Comparison of ENCODE assay signal across 11 cellular contexts in the genomic region with DNA sequence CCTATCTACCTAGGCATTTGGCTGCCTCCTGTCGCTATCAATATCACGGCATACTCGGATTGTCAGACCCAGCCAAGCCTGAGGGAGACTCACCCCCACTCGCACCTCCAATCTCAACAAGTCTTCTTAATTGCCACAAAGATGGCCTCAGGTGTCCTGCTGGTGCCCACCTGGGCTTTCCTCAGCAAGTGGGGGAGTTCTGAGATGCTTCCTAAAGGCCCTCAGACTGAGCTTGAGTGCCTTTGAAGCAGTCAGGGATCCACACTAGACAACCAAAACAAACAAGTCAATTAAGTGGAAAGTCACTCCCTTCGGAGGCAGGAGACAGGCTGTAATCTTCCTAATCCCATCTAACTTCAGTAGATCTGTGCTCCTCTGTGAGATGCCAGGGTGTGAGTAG.
DNase-seq lines count a peak whose midpoint lies in the region; TF ChIP-seq lines count a peak whose summit lies in the region.
"Had no signal": no experiment of that assay in that cellular context is flagged by ENCODE, and none has a peak within 500 bp of the region (broad histone marks: within the 10 kb centered on the region; RNA-seq: fewer than 3 reads in every experiment).

No MANE protein-coding gene starts in this region.

- no peak for TF ChIP-seq CTCF in mammary epithelial cell (conservative IDR thresholded peaks at IDR 0.05 in 1 of 2, IDR thresholded peaks at IDR 0.05 in 1 of 2; ENCODE audit: extremely low read depth in 1 of 2, insufficient read depth in 1 of 2, low read depth in 1 of 2, low read length in 2 of 2)
- TF ChIP-seq CTCF in tibial artery (IDR thresholded peaks at IDR 0.05), result no peak

- intact Hi-C loops in mammary epithelial cell (cut with micrococcal nuclease), result no loop called here
- intact Hi-C loops in tibial artery (cut with DNase I; ENCODE audit: low total_unique reads), result loop anchor here (10.0 kb wide), 1 partner anchor 70 kb away; no protein-coding TSS in a partner anchor

- peak overlapping the region; percentile 75 for H3K9ac ChIP-seq in mammary epithelial cell (ENCODE audit: insufficient read depth, low read length)

- no peaks in the 10 kb centered on the region for H3K79me2 ChIP-seq in mammary epithelial cell (ENCODE audit: insufficient read depth, low read length)

- H3K9me3 ChIP-seq in mammary epithelial cell (replicated peaks; ENCODE audit: insufficient read depth, low read length), result no peaks in the 10 kb centered on the region
- H3K9me3 ChIP-seq in mesodermal cell (ENCODE audit: control insufficient read depth, low read length), result no peaks in the 10 kb centered on the region
- H3K9me3 ChIP-seq in tibial artery, result no peaks in the 10 kb centered on the region

- no peak overlapping the region for H3K4me3 ChIP-seq in mammary epithelial cell (replicated peaks in 1 of 3; ENCODE audit: insufficient read depth in 1 of 3, low read depth in 2 of 3, low read length in 3 of 3)
- H3K4me3 ChIP-seq in mesodermal cell (ENCODE audit: extremely low read depth, insufficient read depth, low read length, poor library complexity, severe bottlenecking), result no peak overlapping the region
- H3K4me3 ChIP-seq in tibial artery, result no peak overlapping the region

- 100% methylated on average over 5 of the region's 5 CpGs for WGBS in mammary epithelial cell (ENCODE audit: low coverage, missing lambda C conversion rate)
- 64 to 100% methylated on average over 3 to 5 of the region's 5 CpGs for WGBS in mesodermal cell (ENCODE audit: insufficient coverage in 2 of 2), 2 experiments

- CTCF ChIA-PET in mammary epithelial cell (lab: Charles Lee; ENCODE audit: low non-redundant PET), result no interaction called here

- H3K27me3 ChIP-seq in mammary epithelial cell (ENCODE audit: insufficient read depth, low read length), result no peaks in the 10 kb centered on the region
- no peaks in the 10 kb centered on the region for H3K27me3 ChIP-seq in tibial artery

- peak overlapping the region; percentile 91 for H3K27ac ChIP-seq in mammary epithelial cell (ENCODE audit: insufficient read depth, low read depth, low read length)
- H3K27ac ChIP-seq in mesodermal cell (ENCODE audit: low read depth, low read length, severe bottlenecking), result peak overlapping the region; percentile 88
- H3K27ac ChIP-seq in tibial artery, result peak overlapping the region; percentile 61 to 72

- BruUV-seq in mammary epithelial cell (replicated peaks; lab: Mats Ljungman, UMichigan), result no TSS peak

- DNase-seq in NCI-H69 (lab: John Stamatoyannopoulos, UW), result peak; percentile 47
- no peak for DNase-seq in mammary epithelial cell
- DNase-seq in tibial artery, result no peak
- DNase-seq in OCI-M1 (lab: John Stamatoyannopoulos, UW), result no peak
- DNase-seq in DMS79 (lab: John Stamatoyannopoulos, UW), result no peak
- DNase-seq in SW480 (ENCODE audit: low spot score), result no peak
- DNase-seq: activated B cell treated with CpG ODN at 0.5 μM for 24 hours; activated naive CD4-positive, alpha-beta T cell treated with anti-CD3 and anti-CD28 coated beads, Interleukin-2, amount 50 U/mL, for 16 hours; NCI-H1048; stimulated activated CD8-positive, alpha-beta memory T cell treated with anti-CD3 and anti-CD28 coated beads, Interleukin-4, amount 100 ng/mL, for 48 hours had no signal

- H3K4me1 ChIP-seq in mammary epithelial cell (ENCODE audit: insufficient read depth, low read length) (peaks cover 60% of the 10 kb centered on the region), mesodermal cell (ENCODE audit: control insufficient read depth, insufficient read depth, low read length, poor library complexity, severe bottlenecking) (peaks cover 30% of the 10 kb centered on the region), tibial artery (peaks cover 0 to 97% (median 75%) of the 10 kb centered on the region in 4 donors)

- no peaks in the 10 kb centered on the region for H4K20me1 ChIP-seq in mammary epithelial cell (ENCODE audit: insufficient read depth, low read length)

- H3K36me3 ChIP-seq in mammary epithelial cell (ENCODE audit: insufficient read depth, low read length) (no peaks in the 10 kb centered on the region), mesodermal cell (ENCODE audit: control insufficient read depth, insufficient read depth, low read length) (no peaks in the 10 kb centered on the region), tibial artery (no peaks in the 10 kb centered on the region)

- dilution Hi-C loops in mammary epithelial cell (cut with HindIII; ENCODE audit: low sequenced_read_pairs), result no loop called here

- in situ Hi-C loops in mammary epithelial cell (cut with MboI; ENCODE audit: low sequenced_read_pairs in 2 of 2), result no loop called here

- H2AFZ ChIP-seq in mammary epithelial cell (ENCODE audit: low read depth, low read length), result no peak overlapping the region

- H3K4me2 ChIP-seq in mammary epithelial cell (ENCODE audit: insufficient read depth, low read depth, low read length), result peak overlapping the region; percentile 61
